Comparison of ENCODE assay signal across 11 cellular contexts in the genomic region with DNA sequence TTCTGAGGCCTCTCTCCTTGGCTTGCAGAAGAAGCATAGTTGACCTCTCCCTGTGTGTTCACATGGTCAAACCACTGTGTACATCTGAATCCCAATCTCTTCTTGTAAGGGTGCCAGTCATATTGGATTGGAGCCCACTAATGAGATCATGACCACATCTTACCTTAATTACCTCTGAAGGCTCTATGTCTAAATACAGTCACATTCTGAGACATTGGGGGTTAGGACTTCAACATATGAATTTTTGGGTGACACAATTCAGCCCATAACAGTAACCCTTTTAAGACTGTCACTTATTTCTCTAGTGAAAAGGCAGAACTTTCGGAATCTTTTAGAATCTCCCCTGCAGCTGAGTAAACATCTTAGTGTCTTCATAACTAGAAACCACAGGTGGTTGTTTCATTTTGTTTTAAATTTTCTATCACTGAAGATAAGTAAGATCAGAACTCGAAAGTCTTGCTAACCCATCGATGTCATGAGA. TPM values are rescaled to one million over a fixed set of nuclear protein-coding genes. Genes with fewer than 3 reads are reported as not detected.
DNase-seq lines count a peak whose midpoint lies in the region; ATAC-seq and TF ChIP-seq lines count a peak whose summit lies in the region.
"Had no signal": no experiment of that assay in that cellular context is flagged by ENCODE, and none has a peak within 500 bp of the region (broad histone marks: within the 10 kb centered on the region; RNA-seq: fewer than 3 reads in every experiment).

No MANE protein-coding gene starts in this region.

- H3K36me3 ChIP-seq in SK-N-SH (replicated peaks in 1 of 2; ENCODE audit: control insufficient read depth in 1 of 2, insufficient read depth in 2 of 2, low read length in 1 of 2) (no peaks in the 10 kb centered on the region), fibroblast of lung (ENCODE audit: control insufficient read depth, insufficient read depth, low read length) (no peaks in the 10 kb centered on the region)
- H3K36me3 ChIP-seq: SJSA1, upper lobe of right lung had no signal

- H3K27me3 ChIP-seq in SK-N-SH (ENCODE audit: insufficient read depth) (no peaks in the 10 kb centered on the region; the same call in 1 of the 2 replicates), fibroblast of lung (ENCODE audit: control insufficient read depth, insufficient read depth, low read length) (no peaks in the 10 kb centered on the region)
- H3K27me3 ChIP-seq: SJSA1, upper lobe of right lung had no signal

- no peak for ATAC-seq in SK-N-SH treated with all-trans-retinoic acid at 6 μM for 48 hours
- ATAC-seq in GM21576 (IDR thresholded peaks at IDR 0.05; ENCODE audit: unreplicated experiment): peak; percentile 55
- ATAC-seq in HG03565 (IDR thresholded peaks at IDR 0.05; ENCODE audit: unreplicated experiment): peak; percentile 46
- ATAC-seq in HG02678 (IDR thresholded peaks at IDR 0.05; ENCODE audit: unreplicated experiment): no peak

- H3K4me1 ChIP-seq in SK-N-SH (ENCODE audit: control insufficient read depth in 1 of 2, insufficient read depth in 2 of 2, low read depth in 1 of 2, low read length in 1 of 2) (no peaks in the 10 kb centered on the region), fibroblast of lung (ENCODE audit: control insufficient read depth, extremely low read depth, insufficient read depth, low read length) (no peaks in the 10 kb centered on the region)

- CTCF ChIA-PET in SK-N-SH (lab: Yijun Ruan, JAX): interaction anchor here (1.2 kb wide), 1 partner anchor 10 kb away, joined by 7 read pairs; no protein-coding TSS in a partner anchor

- H4K20me1 ChIP-seq in SK-N-SH (ENCODE audit: insufficient read depth) (no peaks in the 10 kb centered on the region), fibroblast of lung (ENCODE audit: control insufficient read depth, extremely low read depth, insufficient read depth, low read length) (no peaks in the 10 kb centered on the region)

- TF ChIP-seq CTCF in SK-N-SH (IDR thresholded peaks at IDR 0.05) (no peak), fibroblast of lung (conservative IDR thresholded peaks at IDR 0.05 in 1 of 2, IDR thresholded peaks at IDR 0.05 in 1 of 2; ENCODE audit: low read depth in 1 of 2, low read length in 2 of 2) (no peak)

- no peak overlapping the region for H2AFZ ChIP-seq in SK-N-SH (ENCODE audit: low read depth)
- no peak overlapping the region for H2AFZ ChIP-seq in fibroblast of lung (ENCODE audit: low read length)

- H3K79me2 ChIP-seq in SK-N-SH (ENCODE audit: insufficient read depth): no peaks in the 10 kb centered on the region
- no peaks in the 10 kb centered on the region for H3K79me2 ChIP-seq in fibroblast of lung (ENCODE audit: control insufficient read depth, insufficient read depth, low read length)

- DNase-seq in SK-N-SH (no peak), fibroblast of lung (ENCODE audit: low read depth in 2 of 2) (peak; percentile 46 to 87), NOMO-1 (lab: John Stamatoyannopoulos, UW; ENCODE audit: unreplicated experiment in 2 of 2) (no peak), T1000 (lab: John Stamatoyannopoulos, UW) (no peak)
- DNase-seq: NCI-H1694 treated with DMSO at 0.1 percent for 48 hours had no signal

- H3K9me3 ChIP-seq in SK-N-SH (no peaks in the 10 kb centered on the region), fibroblast of lung (ENCODE audit: control insufficient read depth, insufficient read depth, low read depth, low read length) (no peaks in the 10 kb centered on the region)
- H3K9me3 ChIP-seq: SJSA1, upper lobe of right lung had no signal

- POLR2A ChIA-PET in SK-N-SH (lab: Yijun Ruan, JAX): no interaction called here

- no peak overlapping the region for H3K9ac ChIP-seq in SK-N-SH
- H3K9ac ChIP-seq in fibroblast of lung (ENCODE audit: insufficient read depth, low read length): no peak overlapping the region

- TF ChIP-seq RAD21 in SK-N-SH (IDR thresholded peaks at IDR 0.05; ENCODE audit: low read length): no peak

- WGBS in SK-N-SH (ENCODE audit: low lambda C conversion rate): 79% methylated on average over 3 of the region's 3 CpGs

- H3K27ac ChIP-seq in SK-N-SH (ENCODE audit: low read depth in 2 of 2, low read length in 1 of 2) (no peak overlapping the region), fibroblast of lung (ENCODE audit: insufficient read depth, low read length) (no peak overlapping the region)
- H3K27ac ChIP-seq: SJSA1, upper lobe of right lung had no signal

- H3F3A ChIP-seq in SK-N-SH (replicated peaks; ENCODE audit: insufficient read depth): no peaks in the 10 kb centered on the region

- no peak overlapping the region for H3K4me2 ChIP-seq in SK-N-SH
- H3K4me2 ChIP-seq in fibroblast of lung (ENCODE audit: extremely low read depth, insufficient read depth, low read length): no peak overlapping the region

- no peak for TF ChIP-seq EP300 in SK-N-SH (IDR thresholded peaks at IDR 0.05; ENCODE audit: borderline replicate concordance in 1 of 2, low read depth in 1 of 2, low read length in 1 of 2)

- H3K4me3 ChIP-seq in SK-N-SH (ENCODE audit: low read depth in 2 of 2, low read length in 1 of 2): no peak overlapping the region
- no peak overlapping the region for H3K4me3 ChIP-seq in fibroblast of lung (replicated peaks in 1 of 4; ENCODE audit: control extremely low read depth in 1 of 4, insufficient read depth in 1 of 4, low read depth in 3 of 4, low read length in 4 of 4)
- H3K4me3 ChIP-seq: SJSA1, upper lobe of right lung had no signal

- H3K9me2 ChIP-seq in SK-N-SH: no peaks in the 10 kb centered on the region

TF ChIP-seq in SK-N-SH, 30 proteins besides CTCF, POLR2A, EP300 and RAD21:
- TF ChIP-seq SMC3 (IDR thresholded peaks at IDR 0.05; ENCODE audit: low read depth, low read length) (no peak), NFIC (IDR thresholded peaks at IDR 0.05; ENCODE audit: borderline replicate concordance) (0 out of 2 replicates have a peak, but pooled peaks have one; percentile 12), GATA2 (CRISPR knock-in tag; IDR thresholded peaks at IDR 0.05) (no peak)

TF ChIP-seq in SK-N-SH treated with all-trans-retinoic acid at 6 μM for 48 hours, 23 proteins besides CTCF, POLR2A, EP300 and RAD21:
- TF ChIP-seq PPARA (CRISPR knock-in tag; IDR thresholded peaks at IDR 0.05; ENCODE audit: borderline replicate concordance) (no peak), RARB (CRISPR knock-in tag; IDR thresholded peaks at IDR 0.05) (no peak), ZC3H10 (CRISPR knock-in tag; IDR thresholded peaks at IDR 0.05) (no peak), OSR1 (CRISPR knock-in tag; IDR thresholded peaks at IDR 0.05) (no peak), ZFP3 (CRISPR knock-in tag; IDR thresholded peaks at IDR 0.05) (no peak), ESRRG (CRISPR knock-in tag; IDR thresholded peaks at IDR 0.05) (no peak), TCF4 (CRISPR knock-in tag; IDR thresholded peaks at IDR 0.05; ENCODE audit: borderline replicate concordance) (no peak), ZNF8 (CRISPR knock-in tag; IDR thresholded peaks at IDR 0.05) (no peak), TOX (CRISPR knock-in tag; IDR thresholded peaks at IDR 0.05; ENCODE audit: borderline replicate concordance) (no peak), ZFP30 (CRISPR knock-in tag; IDR thresholded peaks at IDR 0.05) (no peak), ISL1 (CRISPR knock-in tag; IDR thresholded peaks at IDR 0.05) (no peak), ZNF565 (CRISPR knock-in tag; conservative IDR thresholded peaks at IDR 0.05; ENCODE audit: low read depth) (no peak), GLIS3 (CRISPR knock-in tag; IDR thresholded peaks at IDR 0.05) (no peak)
- TF ChIP-seq, protein P1, sequence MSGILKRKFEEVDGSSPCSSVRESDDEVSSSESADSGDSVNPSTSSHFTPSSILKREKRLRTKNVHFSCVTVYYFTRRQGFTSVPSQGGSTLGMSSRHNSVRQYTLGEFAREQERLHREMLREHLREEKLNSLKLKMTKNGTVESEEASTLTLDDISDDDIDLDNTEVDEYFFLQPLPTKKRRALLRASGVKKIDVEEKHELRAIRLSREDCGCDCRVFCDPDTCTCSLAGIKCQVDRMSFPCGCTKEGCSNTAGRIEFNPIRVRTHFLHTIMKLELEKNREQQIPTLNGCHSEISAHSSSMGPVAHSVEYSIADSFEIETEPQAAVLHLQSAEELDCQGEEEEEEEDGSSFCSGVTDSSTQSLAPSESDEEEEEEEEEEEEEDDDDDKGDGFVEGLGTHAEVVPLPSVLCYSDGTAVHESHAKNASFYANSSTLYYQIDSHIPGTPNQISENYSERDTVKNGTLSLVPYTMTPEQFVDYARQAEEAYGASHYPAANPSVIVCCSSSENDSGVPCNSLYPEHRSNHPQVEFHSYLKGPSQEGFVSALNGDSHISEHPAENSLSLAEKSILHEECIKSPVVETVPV (CRISPR knock-in tag; IDR thresholded peaks at IDR 0.05): no peak
- TF ChIP-seq, protein P2, sequence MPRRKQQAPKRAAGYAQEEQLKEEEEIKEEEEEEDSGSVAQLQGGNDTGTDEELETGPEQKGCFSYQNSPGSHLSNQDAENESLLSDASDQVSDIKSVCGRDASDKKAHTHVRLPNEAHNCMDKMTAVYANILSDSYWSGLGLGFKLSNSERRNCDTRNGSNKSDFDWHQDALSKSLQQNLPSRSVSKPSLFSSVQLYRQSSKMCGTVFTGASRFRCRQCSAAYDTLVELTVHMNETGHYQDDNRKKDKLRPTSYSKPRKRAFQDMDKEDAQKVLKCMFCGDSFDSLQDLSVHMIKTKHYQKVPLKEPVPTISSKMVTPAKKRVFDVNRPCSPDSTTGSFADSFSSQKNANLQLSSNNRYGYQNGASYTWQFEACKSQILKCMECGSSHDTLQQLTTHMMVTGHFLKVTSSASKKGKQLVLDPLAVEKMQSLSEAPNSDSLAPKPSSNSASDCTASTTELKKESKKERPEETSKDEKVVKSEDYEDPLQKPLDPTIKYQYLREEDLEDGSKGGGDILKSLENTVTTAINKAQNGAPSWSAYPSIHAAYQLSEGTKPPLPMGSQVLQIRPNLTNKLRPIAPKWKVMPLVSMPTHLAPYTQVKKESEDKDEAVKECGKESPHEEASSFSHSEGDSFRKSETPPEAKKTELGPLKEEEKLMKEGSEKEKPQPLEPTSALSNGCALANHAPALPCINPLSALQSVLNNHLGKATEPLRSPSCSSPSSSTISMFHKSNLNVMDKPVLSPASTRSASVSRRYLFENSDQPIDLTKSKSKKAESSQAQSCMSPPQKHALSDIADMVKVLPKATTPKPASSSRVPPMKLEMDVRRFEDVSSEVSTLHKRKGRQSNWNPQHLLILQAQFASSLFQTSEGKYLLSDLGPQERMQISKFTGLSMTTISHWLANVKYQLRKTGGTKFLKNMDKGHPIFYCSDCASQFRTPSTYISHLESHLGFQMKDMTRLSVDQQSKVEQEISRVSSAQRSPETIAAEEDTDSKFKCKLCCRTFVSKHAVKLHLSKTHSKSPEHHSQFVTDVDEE (CRISPR knock-in tag; IDR thresholded peaks at IDR 0.05): no peak

RNA-seq across cellular contexts. Expression of a gene that starts 33.3 kb away (rescaled TPM):
- not detected in 2 replicates for polyA plus RNA-seq in SK-N-SH (2012; rRNA removed)
- not detected in 2 replicates for polyA plus RNA-seq in SK-N-SH (2012; cell fraction: cytosol; rRNA removed)
- not detected in 2 replicates for polyA plus RNA-seq in SK-N-SH (2012; cell fraction: nucleus; rRNA removed)
- total RNA-seq in fibroblast of lung: not detected in 2 replicates
- polyA plus RNA-seq in fibroblast of lung: not detected in 2 replicates
- not detected in 2 replicates for polyA plus RNA-seq in fibroblast of lung (2012)
- not detected in 2 replicates for polyA minus RNA-seq in fibroblast of lung (ENCODE audit: low replicate concordance)
- total RNA-seq: SJSA1 had no signal

Comparison
In these comparisons a context has a peak if more than half of its experiments do, and no peak if none do; other contexts are left out.
1. DNase-seq: peak in fibroblast of lung (2 of 2); none in SK-N-SH (single experiment), NOMO-1 (0 of 2) and T1000 (single experiment).
2. ATAC-seq: peak in GM21576 (single experiment) and HG03565 (single experiment); none in SK-N-SH treated with all-trans-retinoic acid at 6 μM for 48 hours (single experiment) and HG02678 (single experiment).